Comparison of ENCODE assay signal across 1 cellular context in the genomic region with DNA sequence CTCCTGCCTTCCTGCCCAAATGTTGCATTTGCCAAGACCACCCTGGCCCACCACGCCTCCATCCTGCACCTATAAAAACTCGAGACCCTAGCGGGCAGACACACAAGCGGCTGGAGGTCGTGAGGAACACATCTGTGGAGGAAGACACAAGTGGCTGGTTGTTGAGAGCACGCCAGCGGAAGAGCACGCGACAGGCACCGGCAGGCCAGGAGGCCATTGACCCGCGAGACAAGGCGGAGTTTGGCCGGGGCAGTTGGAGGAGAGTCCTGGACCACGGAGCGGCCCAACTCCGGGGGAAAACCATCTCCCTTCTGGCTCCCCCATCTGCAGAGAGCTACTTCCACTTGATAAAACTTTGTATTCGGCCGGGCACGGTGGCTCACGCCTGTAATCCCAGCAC.
TF ChIP-seq lines count a peak whose summit lies in the region.

No MANE protein-coding gene starts in this region.

TF ChIP-seq in H1, 55 proteins besides CTCF, POLR2A, EP300 and RAD21 (continued from another document):
- TF ChIP-seq SRF (IDR thresholded peaks at IDR 0.05; ENCODE audit: low read depth, low read length): no peak
- TF ChIP-seq, protein P1, sequence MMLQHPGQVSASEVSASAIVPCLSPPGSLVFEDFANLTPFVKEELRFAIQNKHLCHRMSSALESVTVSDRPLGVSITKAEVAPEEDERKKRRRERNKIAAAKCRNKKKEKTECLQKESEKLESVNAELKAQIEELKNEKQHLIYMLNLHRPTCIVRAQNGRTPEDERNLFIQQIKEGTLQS (IDR thresholded peaks at IDR 0.05; ENCODE audit: insufficient read depth, low read depth, low read length): no peak
- TF ChIP-seq CBX8 (IDR thresholded peaks at IDR 0.05; ENCODE audit: borderline replicate concordance, low read depth, low read length): no peak
- no peak for TF ChIP-seq POU5F1 (IDR thresholded peaks at IDR 0.05; ENCODE audit: low read depth, low read length)
- TF ChIP-seq CEBPB (IDR thresholded peaks at IDR 0.05; ENCODE audit: low read depth, low read length): no peak
- no peak for TF ChIP-seq BACH1 (IDR thresholded peaks at IDR 0.05; ENCODE audit: low read length)
- TF ChIP-seq NRF1 (IDR thresholded peaks at IDR 0.05; ENCODE audit: low read depth, low read length): no peak
- TF ChIP-seq GTF2F1 (IDR thresholded peaks at IDR 0.05; ENCODE audit: borderline replicate concordance, low read depth, low read length): no peak
- TF ChIP-seq JUND (IDR thresholded peaks at IDR 0.05; ENCODE audit: low read length): no peak
- TF ChIP-seq NANOG (IDR thresholded peaks at IDR 0.05; ENCODE audit: insufficient read depth, low read depth, low read length, poor library complexity, severe bottlenecking): no peak
- no peak for TF ChIP-seq KDM4A (IDR thresholded peaks at IDR 0.05; ENCODE audit: low read depth, low read length, severe bottlenecking)
- TF ChIP-seq YY1 (IDR thresholded peaks at IDR 0.05; ENCODE audit: low read depth, low read length): no peak
- no peak for TF ChIP-seq TEAD4 (IDR thresholded peaks at IDR 0.05; ENCODE audit: low read depth, low read length)
- no peak for TF ChIP-seq HDAC6 (IDR thresholded peaks at IDR 0.05; ENCODE audit: low read depth, low read length)
